In genomic region chr1:82161651-82162238, GRCh38 we compare ENCODE assay signal across 8 cellular contexts.
DNase-seq lines count a peak whose midpoint lies in the region; ATAC-seq and TF ChIP-seq lines count a peak whose summit lies in the region.

No MANE protein-coding gene starts in this region.

- DNase-seq in NCI-H2227 (lab: John Stamatoyannopoulos, UW; ENCODE audit: unreplicated experiment), result peak; percentile 17
- no peak for DNase-seq in NCI-H2227 treated with DMSO at 0.1 percent for 48 hours (lab: John Stamatoyannopoulos, UW)
- DNase-seq in NCI-H510A treated with DMSO at 0.1 percent for 48 hours (lab: John Stamatoyannopoulos, UW), result peak; percentile 93
- peak; percentile 20 for DNase-seq in fibroblast of pulmonary artery (ENCODE audit: low read depth)
- no peak for DNase-seq in central memory CD4-positive, alpha-beta T cell

- H3K4me1 ChIP-seq in subcutaneous abdominal adipose tissue (ENCODE audit: control insufficient read depth in 5 of 5, insufficient read depth in 5 of 5, low read length in 5 of 5), result peaks cover 0 to 13% (median 10%) of the 10 kb centered on the region in 5 donors

- no peak for TF ChIP-seq CTCF in fibroblast of pulmonary artery (IDR thresholded peaks at IDR 0.05; ENCODE audit: low read length, missing control alignments)

- H3K9me3 ChIP-seq in subcutaneous abdominal adipose tissue (ENCODE audit: control insufficient read depth in 5 of 5, low read length in 5 of 5), result no peaks in the 10 kb centered on the region

- no peaks in the 10 kb centered on the region for H3K36me3 ChIP-seq in subcutaneous abdominal adipose tissue (ENCODE audit: control insufficient read depth in 5 of 5, insufficient read depth in 5 of 5, low read length in 5 of 5)

- no peak for TF ChIP-seq POLR2A in GM18505 (IDR thresholded peaks at IDR 0.05; ENCODE audit: borderline replicate concordance, extremely low read depth, insufficient read depth, insufficient read length)

- H3K4me3 ChIP-seq in fibroblast of pulmonary artery (replicated peaks; ENCODE audit: low read depth, low read length) (peak overlapping the region; percentile 18), subcutaneous abdominal adipose tissue (ENCODE audit: low read depth in 1 of 5, low read length in 5 of 5) (peak overlapping the region; percentile 43 to 72 (median 63))

- peak overlapping the region in 4 of 5 donors; percentile 10 to 60 (median 50) for H3K9ac ChIP-seq in subcutaneous abdominal adipose tissue (ENCODE audit: low read length in 5 of 5)

- H3K27ac ChIP-seq in subcutaneous abdominal adipose tissue (ENCODE audit: low read depth, low read length), result no peak overlapping the region

- no peak for ATAC-seq in GM19467 (IDR thresholded peaks at IDR 0.05; ENCODE audit: unreplicated experiment)
- no peak for ATAC-seq in GM18505 (IDR thresholded peaks at IDR 0.05; ENCODE audit: unreplicated experiment)

- no peaks in the 10 kb centered on the region for H3K27me3 ChIP-seq in subcutaneous abdominal adipose tissue (ENCODE audit: control insufficient read depth in 5 of 5, insufficient read depth in 4 of 5, low read length in 5 of 5)

Comparison
In these comparisons a context has a peak if more than half of its experiments do, and no peak if none do; other contexts are left out.
1. DNase-seq: peak in NCI-H2227 (single experiment), NCI-H510A treated with DMSO at 0.1 percent for 48 hours (single experiment) and fibroblast of pulmonary artery (single experiment); none in NCI-H2227 treated with DMSO at 0.1 percent for 48 hours (single experiment) and central memory CD4-positive, alpha-beta T cell (single experiment).